8 cellular contexts compared by ENCODE assay signal in the genomic region with DNA sequence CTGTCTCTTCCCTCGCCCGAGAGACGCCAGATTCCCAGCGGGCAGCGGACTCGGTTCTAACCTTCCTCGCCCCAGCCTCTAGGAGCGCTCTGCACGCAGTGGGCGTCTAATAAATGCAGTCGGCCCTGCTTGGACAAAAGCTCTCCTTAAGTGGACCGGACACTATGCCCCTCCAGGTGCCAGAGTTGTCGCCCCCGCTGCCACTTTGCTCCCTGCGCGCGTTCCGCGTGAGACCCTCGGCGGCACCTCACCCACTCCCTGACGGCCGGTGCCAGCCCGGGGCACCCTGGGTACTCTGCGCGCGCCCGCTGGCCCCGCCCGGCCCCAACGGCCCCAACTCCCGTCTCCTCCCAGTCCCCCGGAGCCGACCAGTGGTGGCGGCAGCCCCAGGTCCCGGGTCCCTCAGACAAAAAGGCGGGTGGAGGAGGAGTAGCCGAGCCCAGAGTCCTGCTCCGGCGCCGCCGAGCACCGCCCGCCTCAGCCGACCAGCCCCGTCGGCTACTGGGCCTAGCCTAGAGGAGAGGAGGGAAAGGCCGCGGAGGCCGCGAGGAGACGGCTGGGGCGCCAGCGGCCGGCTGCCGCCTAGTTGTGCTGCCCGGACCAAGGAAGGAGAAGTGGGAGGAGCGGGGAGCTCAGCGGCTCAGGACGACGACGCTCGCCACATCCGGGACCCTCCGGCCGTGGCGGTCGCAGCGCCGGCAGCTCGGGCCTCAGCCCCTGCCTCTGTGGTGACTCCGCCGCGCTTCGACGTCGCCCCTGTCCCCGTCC.
DNase-seq lines count a peak whose midpoint lies in the region; ATAC-seq and TF ChIP-seq lines count a peak whose summit lies in the region.

No MANE protein-coding gene starts in this region.

- intact Hi-C loops in head of caudate nucleus (cut with DNase I), result no loop called here

- peak overlapping the region in 1 of 2 donors; percentile 86 for H3K27ac Mint-ChIP-seq in activated naive CD4-positive, alpha-beta T cell treated with anti-CD3 and anti-CD28 coated beads, Interleukin-2, amount 50 U/mL, for 72 hours

- peak overlapping the region; percentile 66 for H3K27ac ChIP-seq in osteoblast (ENCODE audit: low read depth, low read length)
- peak overlapping the region; percentile 90 for H3K27ac ChIP-seq in thymus (ENCODE audit: low read depth)

- H3K36me3 Mint-ChIP-seq in activated naive CD4-positive, alpha-beta T cell treated with anti-CD3 and anti-CD28 coated beads, Interleukin-2, amount 50 U/mL, for 72 hours, result peaks cover 10 to 12% of the 10 kb centered on the region in 2 donors

- TF ChIP-seq CTCF in LNCAP (IDR thresholded peaks at IDR 0.05) (peak; percentile 58), osteoblast (IDR thresholded peaks at IDR 0.05; ENCODE audit: extremely low read depth, low read depth, low read length) (peak; percentile 58)

- peak; percentile 88 to 94 for ATAC-seq in activated naive CD4-positive, alpha-beta T cell treated with anti-CD3 and anti-CD28 coated beads, Interleukin-2, amount 50 U/mL, for 72 hours

- H3K9me3 Mint-ChIP-seq in activated naive CD4-positive, alpha-beta T cell treated with anti-CD3 and anti-CD28 coated beads, Interleukin-2, amount 50 U/mL, for 72 hours, result peaks cover 0 to 2% of the 10 kb centered on the region in 2 donors

- DNase-seq in GM04504 (ENCODE audit: low read depth) (peak; percentile 51), H4 (ENCODE audit: low spot score) (peak; percentile 61), SK-N-DZ (ENCODE audit: low spot score) (peak; percentile 89), head of caudate nucleus (peak; percentile 43 to 91 (median 80)), osteoblast (ENCODE audit: insufficient read length, low spot score, missing footprints) (peak; percentile 96)
- DNase-seq in activated naive CD4-positive, alpha-beta T cell treated with anti-CD3 and anti-CD28 coated beads, Interleukin-2, amount 50 U/mL, for 72 hours (ENCODE audit: low spot score in 2 of 2), result peak; percentile 71 to 75

- H3K36me3 ChIP-seq in osteoblast (ENCODE audit: insufficient read depth, low read length) (no peaks in the 10 kb centered on the region), thymus (ENCODE audit: control insufficient read depth, insufficient read depth) (no peaks in the 10 kb centered on the region)

- peak overlapping the region; percentile 90 for H3K4me2 ChIP-seq in osteoblast (ENCODE audit: insufficient read depth, low read length)

- H3K4me1 ChIP-seq in osteoblast (ENCODE audit: insufficient read depth, low read length) (peaks cover 11% of the 10 kb centered on the region), thymus (ENCODE audit: control insufficient read depth, insufficient read depth, low read length) (peaks cover 4% of the 10 kb centered on the region)

- no peaks in the 10 kb centered on the region for H3K9me3 ChIP-seq in osteoblast (ENCODE audit: low read depth, low read length)
- H3K9me3 ChIP-seq in thymus (ENCODE audit: control insufficient read depth), result no peaks in the 10 kb centered on the region

- under 1% methylated on average over 78 of the region's 78 CpGs for WGBS in thymus

- peaks cover 33% of the 10 kb centered on the region for H3K79me2 ChIP-seq in osteoblast (ENCODE audit: insufficient read depth, low read length)

- peak overlapping the region; percentile 95 for H2AFZ ChIP-seq in osteoblast (ENCODE audit: low read length)

- H4K20me1 ChIP-seq in osteoblast (ENCODE audit: insufficient read depth, low read length), result peaks cover 4% of the 10 kb centered on the region

- H3K27me3 ChIP-seq in osteoblast (ENCODE audit: insufficient read depth, low read length) (no peaks in the 10 kb centered on the region), thymus (ENCODE audit: control insufficient read depth, insufficient read depth) (no peaks in the 10 kb centered on the region)

- H3K4me3 ChIP-seq in osteoblast (ENCODE audit: insufficient read depth, low read length), result peak overlapping the region; percentile 89
- peak overlapping the region; percentile 92 for H3K4me3 ChIP-seq in thymus (ENCODE audit: low read length)

Comparison
In these comparisons a context has a peak if more than half of its experiments do, and no peak if none do; other contexts are left out.
1. Peak in every context shown above with its lines: DNase-seq, ATAC-seq, H3K4me3 ChIP-seq and H3K27ac ChIP-seq.